In genomic region chr13:49308977-49309408, GRCh38 we compare ENCODE assay signal across 16 cellular contexts.
A peak's percentile ranks its signal among the peaks of the same experiment; 100 is the strongest.
DNase-seq lines count a peak whose midpoint lies in the region; ATAC-seq, FAIRE-seq and TF ChIP-seq lines count a peak whose summit lies in the region.
"Had no signal": no experiment of that assay in that cellular context is flagged by ENCODE, and none has a peak within 500 bp of the region (broad histone marks: within the 10 kb centered on the region; RNA-seq: fewer than 3 reads in every experiment).

No MANE protein-coding gene starts in this region.

- peak overlapping the region; percentile 17 for H3K4me2 ChIP-seq in keratinocyte (ENCODE audit: control insufficient read depth, extremely low read depth, insufficient read depth, low read depth, low read length)

- FAIRE-seq in A204.1 (lab: Jason Lieb, UNC) (peak; percentile 68), keratinocyte (lab: Jason Lieb, UNC) (peak; percentile 20)

- no peak for TF ChIP-seq EP300 in sigmoid colon (IDR thresholded peaks at IDR 0.05)

- ATAC-seq in GM21619 (IDR thresholded peaks at IDR 0.05; ENCODE audit: unreplicated experiment): no peak

- peak overlapping the region; percentile 86 for H3K27ac ChIP-seq in cingulate gyrus (ENCODE audit: low read depth, low read length)
- H3K27ac ChIP-seq in keratinocyte (ENCODE audit: control insufficient read depth, insufficient read depth, low read length): no peak overlapping the region
- H3K27ac ChIP-seq in sigmoid colon: peak overlapping the region; percentile 82 to 89 (median 84)

- peaks cover 19% of the 10 kb centered on the region for H3K4me1 ChIP-seq in keratinocyte (ENCODE audit: control insufficient read depth, extremely low read depth, insufficient read depth, low read length)
- peaks cover 0 to 76% (median 67%) of the 10 kb centered on the region in 4 donors for H3K4me1 ChIP-seq in sigmoid colon

- no peaks in the 10 kb centered on the region for H3K9me1 ChIP-seq in keratinocyte (ENCODE audit: control insufficient read depth, extremely low read depth, insufficient read depth, low read length)

- H3K27me3 ChIP-seq in keratinocyte (ENCODE audit: control insufficient read depth, extremely low read depth, insufficient read depth, low read length): no peaks in the 10 kb centered on the region
- H3K27me3 ChIP-seq in sigmoid colon: no peaks in the 10 kb centered on the region

- TF ChIP-seq CTCF in keratinocyte (optimal IDR thresholded peaks at IDR 0.05 in 1 of 3, IDR thresholded peaks at IDR 0.05 in 1 of 3, conservative IDR thresholded peaks at IDR 0.05 in 1 of 3; ENCODE audit: extremely low read depth in 1 of 3, insufficient read depth in 2 of 3, low read length in 3 of 3): no peak
- no peak for TF ChIP-seq CTCF in sigmoid colon (IDR thresholded peaks at IDR 0.05)
- TF ChIP-seq CTCF in GM20000 (IDR thresholded peaks at IDR 0.05; ENCODE audit: extremely low read depth, missing control alignments): no peak

- H3K9me3 ChIP-seq in keratinocyte (ENCODE audit: control insufficient read depth, low read depth, low read length) (no peaks in the 10 kb centered on the region), sigmoid colon (no peaks in the 10 kb centered on the region)

- 69 to 86% methylated on average over 11 of the region's 11 CpGs for WGBS in sigmoid colon, 2 donors

- H3K79me2 ChIP-seq in keratinocyte (ENCODE audit: control insufficient read depth, insufficient read depth, low read length): no peaks in the 10 kb centered on the region

- H2AFZ ChIP-seq in keratinocyte (ENCODE audit: control insufficient read depth, low read length): peak overlapping the region; percentile 35

- no peak overlapping the region for H3K4me3 ChIP-seq in keratinocyte (ENCODE audit: control insufficient read depth in 2 of 3, extremely low read depth in 1 of 3, insufficient read depth in 2 of 3, low read depth in 1 of 3, low read length in 3 of 3)
- no peak overlapping the region for H3K4me3 ChIP-seq in sigmoid colon

- no peak overlapping the region for H3K9ac ChIP-seq in keratinocyte (ENCODE audit: control insufficient read depth, extremely low read depth, insufficient read depth, low read length)

- dilution Hi-C loops in keratinocyte (cut with MboI; ENCODE audit: extremely low pct_ligation_motif_present, low sequenced_read_pairs): loop anchor here (25.0 kb wide), 1 partner anchor 128 kb away; the partner anchor contains the start of genes CAB39L and SETDB2

- intact Hi-C loops in sigmoid colon (cut with DNase I): loop anchor here (2.0 kb wide), 1 partner anchor 92 kb away; no protein-coding TSS in a partner anchor

- no peak for DNase-seq in keratinocyte (ENCODE audit: low read depth, low spot score)
- DNase-seq in sigmoid colon: peak; percentile 74
- no peak for DNase-seq in T-helper 2 cell
- no peak for DNase-seq in activated T-cell treated with anti-CD3 and anti-CD28 coated beads for 4 hours
- no peak for DNase-seq in GM20000 (ENCODE audit: low spot score)
- DNase-seq: ACHN; activated CD4-positive, alpha-beta T cell treated with anti-CD3 and anti-CD28 coated beads for 4 hours; activated gamma-delta T cell; cortex of kidney; HCEC 1CT; NCI-H1930; NK-92 treated with Interleukin-12 subunit alpha and Interleukin-12 subunit beta, amount 100 ng/mL, for 24 hours; stimulated activated CD4-positive, alpha-beta T cell treated with anti-CD3 and anti-CD28 coated beads, Interleukin-15, amount 100 ng/mL, for 24 hours had no signal

- no peaks in the 10 kb centered on the region for H4K20me1 ChIP-seq in keratinocyte (ENCODE audit: control insufficient read depth, extremely low read depth, insufficient read depth, low read length)

- no peak for TF ChIP-seq POLR2A in sigmoid colon (IDR thresholded peaks at IDR 0.05)

- H3K36me3 ChIP-seq in keratinocyte (ENCODE audit: control insufficient read depth in 2 of 2, extremely low read depth in 1 of 2, insufficient read depth in 2 of 2, low read length in 2 of 2) (peaks cover 0 to 2% of the 10 kb centered on the region in 2 experiments), sigmoid colon (peaks cover 0 to 51% (median 15%) of the 10 kb centered on the region in 4 donors)
